In genomic region chr21:36985761-36986594, GRCh38 we compare ENCODE assay signal across 1 cellular context.
A peak's percentile ranks its signal among the peaks of the same experiment; 100 is the strongest.
TF ChIP-seq lines count a peak whose summit lies in the region.

No MANE protein-coding gene starts in this region.

TF ChIP-seq in HepG2, 621 proteins besides CTCF, POLR2A, EP300 and RAD21:
- TF ChIP-seq, protein P1, sequence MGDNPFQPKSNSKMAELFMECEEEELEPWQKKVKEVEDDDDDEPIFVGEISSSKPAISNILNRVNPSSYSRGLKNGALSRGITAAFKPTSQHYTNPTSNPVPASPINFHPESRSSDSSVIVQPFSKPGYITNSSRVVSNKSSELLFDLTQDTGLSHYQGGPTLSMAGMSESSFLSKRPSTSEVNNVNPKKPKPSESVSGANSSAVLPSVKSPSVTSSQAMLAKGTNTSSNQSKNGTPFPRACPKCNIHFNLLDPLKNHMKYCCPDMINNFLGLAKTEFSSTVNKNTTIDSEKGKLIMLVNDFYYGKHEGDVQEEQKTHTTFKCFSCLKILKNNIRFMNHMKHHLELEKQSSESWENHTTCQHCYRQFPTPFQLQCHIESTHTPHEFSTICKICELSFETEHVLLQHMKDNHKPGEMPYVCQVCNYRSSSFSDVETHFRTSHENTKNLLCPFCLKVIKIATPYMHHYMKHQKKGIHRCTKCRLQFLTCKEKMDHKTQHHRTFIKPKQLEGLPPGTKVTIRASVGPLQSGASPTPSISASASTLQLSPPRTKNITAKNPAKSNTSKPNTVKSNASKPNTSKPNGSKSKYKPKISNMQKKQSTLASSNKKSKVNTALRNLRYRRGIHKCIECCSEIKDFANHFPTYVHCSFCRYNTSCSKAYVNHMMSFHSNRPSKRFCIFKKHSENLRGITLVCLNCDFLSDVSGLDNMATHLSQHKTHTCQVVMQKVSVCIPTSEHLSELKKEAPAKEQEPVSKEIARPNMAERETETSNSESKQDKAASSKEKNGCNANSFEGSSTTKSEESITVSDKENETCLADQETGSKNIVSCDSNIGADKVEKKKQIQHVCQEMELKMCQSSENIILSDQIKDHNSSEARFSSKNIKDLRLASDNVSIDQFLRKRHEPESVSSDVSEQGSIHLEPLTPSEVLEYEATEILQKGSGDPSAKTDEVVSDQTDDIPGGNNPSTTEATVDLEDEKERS (CRISPR knock-in tag; IDR thresholded peaks at IDR 0.05) = peak; percentile 6; the same call in 1 of the 2 replicates
- TF ChIP-seq ZNF564 (CRISPR knock-in tag; IDR thresholded peaks at IDR 0.05) = peak; percentile 98; the same call in 1 of the 2 replicates
- 0 out of 2 replicates have a peak, but pooled peaks have one; percentile 18 for TF ChIP-seq ZMYM3 (CRISPR knock-in tag; IDR thresholded peaks at IDR 0.05)
- no peak for TF ChIP-seq SIX1 (CRISPR knock-in tag; IDR thresholded peaks at IDR 0.05; ENCODE audit: borderline replicate concordance)
- TF ChIP-seq FOSL2 (CRISPR knock-in tag; IDR thresholded peaks at IDR 0.05) = peak; percentile 83
- TF ChIP-seq, protein P2, sequence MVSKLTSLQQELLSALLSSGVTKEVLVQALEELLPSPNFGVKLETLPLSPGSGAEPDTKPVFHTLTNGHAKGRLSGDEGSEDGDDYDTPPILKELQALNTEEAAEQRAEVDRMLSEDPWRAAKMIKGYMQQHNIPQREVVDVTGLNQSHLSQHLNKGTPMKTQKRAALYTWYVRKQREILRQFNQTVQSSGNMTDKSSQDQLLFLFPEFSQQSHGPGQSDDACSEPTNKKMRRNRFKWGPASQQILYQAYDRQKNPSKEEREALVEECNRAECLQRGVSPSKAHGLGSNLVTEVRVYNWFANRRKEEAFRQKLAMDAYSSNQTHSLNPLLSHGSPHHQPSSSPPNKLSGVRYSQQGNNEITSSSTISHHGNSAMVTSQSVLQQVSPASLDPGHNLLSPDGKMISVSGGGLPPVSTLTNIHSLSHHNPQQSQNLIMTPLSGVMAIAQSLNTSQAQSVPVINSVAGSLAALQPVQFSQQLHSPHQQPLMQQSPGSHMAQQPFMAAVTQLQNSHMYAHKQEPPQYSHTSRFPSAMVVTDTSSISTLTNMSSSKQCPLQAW (CRISPR knock-in tag; IDR thresholded peaks at IDR 0.05) = no peak
- TF ChIP-seq, protein P3, sequence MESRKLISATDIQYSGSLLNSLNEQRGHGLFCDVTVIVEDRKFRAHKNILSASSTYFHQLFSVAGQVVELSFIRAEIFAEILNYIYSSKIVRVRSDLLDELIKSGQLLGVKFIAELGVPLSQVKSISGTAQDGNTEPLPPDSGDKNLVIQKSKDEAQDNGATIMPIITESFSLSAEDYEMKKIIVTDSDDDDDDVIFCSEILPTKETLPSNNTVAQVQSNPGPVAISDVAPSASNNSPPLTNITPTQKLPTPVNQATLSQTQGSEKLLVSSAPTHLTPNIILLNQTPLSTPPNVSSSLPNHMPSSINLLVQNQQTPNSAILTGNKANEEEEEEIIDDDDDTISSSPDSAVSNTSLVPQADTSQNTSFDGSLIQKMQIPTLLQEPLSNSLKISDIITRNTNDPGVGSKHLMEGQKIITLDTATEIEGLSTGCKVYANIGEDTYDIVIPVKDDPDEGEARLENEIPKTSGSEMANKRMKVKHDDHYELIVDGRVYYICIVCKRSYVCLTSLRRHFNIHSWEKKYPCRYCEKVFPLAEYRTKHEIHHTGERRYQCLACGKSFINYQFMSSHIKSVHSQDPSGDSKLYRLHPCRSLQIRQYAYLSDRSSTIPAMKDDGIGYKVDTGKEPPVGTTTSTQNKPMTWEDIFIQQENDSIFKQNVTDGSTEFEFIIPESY (CRISPR knock-in tag; IDR thresholded peaks at IDR 0.05) = 0 out of 2 replicates have a peak, but pooled peaks have one; percentile 35
- TF ChIP-seq ZNF562 (CRISPR knock-in tag; IDR thresholded peaks at IDR 0.05; ENCODE audit: borderline replicate concordance) = no peak
- 0 out of 2 replicates have a peak, but pooled peaks have one; percentile 12 for TF ChIP-seq FOSL1 (CRISPR knock-in tag; IDR thresholded peaks at IDR 0.05; ENCODE audit: borderline replicate concordance)
